In genomic region chr12:98820005-98820404, GRCh38 we compare ENCODE assay signal across 21 cellular contexts.
A peak's percentile ranks its signal among the peaks of the same experiment; 100 is the strongest.
DNase-seq lines count a peak whose midpoint lies in the region; ATAC-seq and TF ChIP-seq lines count a peak whose summit lies in the region.
"Had no signal": no experiment of that assay in that cellular context is flagged by ENCODE, and none has a peak within 500 bp of the region (broad histone marks: within the 10 kb centered on the region; RNA-seq: fewer than 3 reads in every experiment).

No MANE protein-coding gene starts in this region.

- H3K4me2 ChIP-seq in neural progenitor cell: no peak overlapping the region

- H3F3A ChIP-seq in neural progenitor cell (ENCODE audit: low read depth): no peaks in the 10 kb centered on the region

- H3K4me1 ChIP-seq in A673 (ENCODE audit: insufficient read depth, low read length, poor library complexity, severe bottlenecking): peaks cover 40% of the 10 kb centered on the region
- H3K4me1 ChIP-seq in SJSA1 (replicated peaks): peaks cover 5% of the 10 kb centered on the region
- H3K4me1 ChIP-seq in neural progenitor cell: peaks cover 24% of the 10 kb centered on the region
- H3K4me1 ChIP-seq: Caco-2 had no signal

- TF ChIP-seq CTCF in A673 (conservative IDR thresholded peaks at IDR 0.05; ENCODE audit: low read depth, low read length) (no peak), dorsolateral prefrontal cortex (IDR thresholded peaks at IDR 0.05 in 54 of 56, conservative IDR thresholded peaks at IDR 0.05 in 2 of 56; ENCODE audit: low read depth in 1 of 56, partially characterized antibody in 56 of 56) (no peak), neural progenitor cell (IDR thresholded peaks at IDR 0.05) (no peak)

- no peak overlapping the region for H3K27ac Mint-ChIP-seq in neural progenitor cell
- H3K27ac Mint-ChIP-seq: CD14-positive monocyte, HFFc6 had no signal

- H3K9me3 ChIP-seq in A673 (ENCODE audit: low read depth, low read length, poor library complexity, severe bottlenecking): no peaks in the 10 kb centered on the region
- H3K9me3 ChIP-seq in SJSA1 (replicated peaks): no peaks in the 10 kb centered on the region
- H3K9me3 ChIP-seq in neural progenitor cell (ENCODE audit: low read depth): no peaks in the 10 kb centered on the region
- H3K9me3 ChIP-seq: Caco-2 had no signal

- no peaks in the 10 kb centered on the region for H3K27me3 ChIP-seq in A673 (replicated peaks; ENCODE audit: insufficient read depth, low read depth, low read length, poor library complexity)
- H3K27me3 ChIP-seq in SJSA1 (replicated peaks): no peaks in the 10 kb centered on the region
- no peaks in the 10 kb centered on the region for H3K27me3 ChIP-seq in dorsolateral prefrontal cortex
- no peaks in the 10 kb centered on the region for H3K27me3 ChIP-seq in neural progenitor cell

- CTCF ChIA-PET in A673 (lab: Charles Lee): no interaction called here

- peaks cover 7% of the 10 kb centered on the region for H3K27me3 Mint-ChIP-seq in neural progenitor cell (ENCODE audit: insufficient read depth, low read depth)

- no peak overlapping the region for H3K9ac ChIP-seq in neural progenitor cell

- H3K4me3 ChIP-seq in A673 (ENCODE audit: low read depth, low read length, poor library complexity, severe bottlenecking) (no peak overlapping the region), SJSA1 (no peak overlapping the region), dorsolateral prefrontal cortex (peak overlapping the region in 2 of 59 donors; percentile 7 to 15), neural progenitor cell (no peak overlapping the region)
- H3K4me3 ChIP-seq: GM12878 had no signal

- H3K4me1 Mint-ChIP-seq in neural progenitor cell: peaks cover 50% of the 10 kb centered on the region
- H3K4me1 Mint-ChIP-seq: CD14-positive monocyte had no signal

- H3K9me3 Mint-ChIP-seq in neural progenitor cell: no peaks in the 10 kb centered on the region
- H3K9me3 Mint-ChIP-seq: HFFc6 had no signal

- H3K27ac ChIP-seq in A673 (ENCODE audit: low read depth, low read length, poor library complexity, severe bottlenecking) (no peak overlapping the region), SJSA1 (peak overlapping the region; percentile 17; the same call in 1 of the 2 replicates), dorsolateral prefrontal cortex (peak overlapping the region in 55 of 59 donors; percentile 3 to 85 (median 68)), neural progenitor cell (no peak overlapping the region)
- H3K27ac ChIP-seq: 22Rv1 had no signal

- no peak overlapping the region for H3K4me3 Mint-ChIP-seq in neural progenitor cell
- H3K4me3 Mint-ChIP-seq: CD14-positive monocyte, HFFc6 had no signal

- ATAC-seq in left ventricle myocardium superior (no peak), GM18517 (IDR thresholded peaks at IDR 0.05; ENCODE audit: unreplicated experiment) (no peak)
- ATAC-seq: GM12878 had no signal

- H4K20me1 ChIP-seq in neural progenitor cell (ENCODE audit: low read depth): no peaks in the 10 kb centered on the region

- intact Hi-C loops in A673 (cut with micrococcal nuclease; ENCODE audit: unreplicated experiment): no loop called here
- intact Hi-C loops in dorsolateral prefrontal cortex (cut with DNase I): no loop called here
- intact Hi-C loops in left ventricle myocardium superior (cut with micrococcal nuclease): no loop called here

- BruUV-seq in A673 (replicated peaks; lab: Mats Ljungman, UMichigan): no TSS peak

- no peaks in the 10 kb centered on the region for H3K36me3 ChIP-seq in A673 (ENCODE audit: insufficient read depth, low read length, poor library complexity, severe bottlenecking)
- H3K36me3 ChIP-seq in SJSA1: no peaks in the 10 kb centered on the region
- H3K36me3 ChIP-seq in neural progenitor cell: no peaks in the 10 kb centered on the region

- no peak overlapping the region for H2AFZ ChIP-seq in neural progenitor cell (replicated peaks)

- POLR2A ChIA-PET in A673 (lab: Charles Lee; ENCODE audit: low non-redundant PET): no interaction called here

- DNase-seq in A673 (ENCODE audit: low spot score) (peak; percentile 41), SJSA1 (ENCODE audit: low read depth in 1 of 2, low spot score in 2 of 2) (peak in 1 of 2 experiments; percentile 18), dorsolateral prefrontal cortex (no peak), neural progenitor cell (ENCODE audit: low spot score) (peak; percentile 54), left ventricle myocardium superior (no peak), hepatic stellate cell (ENCODE audit: low spot score) (no peak)
- DNase-seq in effector CD4-positive, alpha-beta T cell: no peak
- DNase-seq: Caco-2, DMS53, GOT3, HFFc6, KG1, NCI-H1092, NCI-H226, NCI-H526 treated with DMSO at 0.1 percent for 48 hours, OCI-M1, RPMI8226 had no signal

- no peaks in the 10 kb centered on the region for H3K36me3 Mint-ChIP-seq in neural progenitor cell
- H3K36me3 Mint-ChIP-seq: CD14-positive monocyte had no signal

- H3K79me2 ChIP-seq in neural progenitor cell (ENCODE audit: low read depth): no peaks in the 10 kb centered on the region

Comparison
In these comparisons a context has a peak if more than half of its experiments do, and no peak if none do; other contexts are left out.
1. DNase-seq: peak in A673 (single experiment) and neural progenitor cell (single experiment); none in dorsolateral prefrontal cortex (0 of 10), left ventricle myocardium superior (single experiment), hepatic stellate cell (single experiment) and effector CD4-positive, alpha-beta T cell (single experiment).
2. H3K27ac ChIP-seq: peak in SJSA1 (single experiment) and dorsolateral prefrontal cortex (55 of 59); none in A673 (single experiment) and neural progenitor cell (single experiment).